ENCODE assay signal across 8 cellular contexts in the genomic region with DNA sequence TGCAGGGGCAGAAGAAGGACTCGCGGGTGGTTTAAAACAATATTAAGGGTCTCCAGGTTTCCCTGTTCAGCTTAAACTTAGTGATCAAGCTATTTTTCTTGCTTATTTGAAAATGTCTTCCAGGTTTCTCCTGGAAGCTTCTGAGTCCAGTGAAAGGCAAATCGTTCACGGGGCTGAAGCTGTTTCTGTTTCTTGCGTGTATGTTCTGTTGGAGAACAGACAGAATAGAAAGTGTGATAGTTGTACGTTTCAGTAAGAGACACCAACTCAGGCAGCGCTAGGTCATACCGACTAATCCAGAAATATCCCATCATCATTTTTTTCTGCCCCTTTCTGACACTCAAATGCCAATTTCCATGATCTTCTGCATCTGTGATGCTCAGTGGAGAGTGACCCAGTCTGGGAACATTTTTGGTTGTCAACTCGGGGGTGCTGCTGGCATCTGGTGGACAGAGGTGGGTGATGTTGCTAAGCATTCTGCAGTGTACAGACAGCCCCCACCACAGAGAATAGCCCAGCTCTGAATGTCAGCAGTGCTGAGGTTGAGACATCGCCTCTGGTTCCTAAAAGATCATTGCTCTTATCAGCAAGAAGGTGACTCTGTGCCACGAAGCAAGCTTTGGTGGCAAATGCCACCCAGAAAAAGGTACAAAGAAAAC. TPM values are rescaled to one million over a fixed set of nuclear protein-coding genes. Genes with fewer than 3 reads are reported as not detected.
DNase-seq lines count a peak whose midpoint lies in the region; ATAC-seq, FAIRE-seq and TF ChIP-seq lines count a peak whose summit lies in the region.

No MANE protein-coding gene starts in this region.

- H3K4me3 ChIP-seq in HepG2 (replicated peaks in 1 of 3; ENCODE audit: insufficient read depth in 1 of 3, low read depth in 2 of 3, low read length in 3 of 3), result no peak overlapping the region
- H3K4me3 ChIP-seq in urinary bladder (ENCODE audit: low read depth, low read length), result no peak overlapping the region

- H4K20me1 ChIP-seq in HepG2 (ENCODE audit: insufficient read depth, low read length), result no peaks in the 10 kb centered on the region

- H3K4me1 ChIP-seq in HepG2 (ENCODE audit: insufficient read depth, low read length) (peaks cover 12% of the 10 kb centered on the region), urinary bladder (ENCODE audit: insufficient read depth) (no peaks in the 10 kb centered on the region)

- no peak for FAIRE-seq in HepG2 (lab: Jason Lieb, UNC)

- H3K79me2 ChIP-seq in HepG2 (ENCODE audit: insufficient read depth, low read length), result no peaks in the 10 kb centered on the region

- 39% methylated on average over 11 of the region's 11 CpGs for WGBS in HepG2 (ENCODE audit: low lambda C conversion rate)
- WGBS in urinary bladder, result 42% methylated on average over 11 of the region's 11 CpGs

- H3K36me3 ChIP-seq in HepG2 (replicated peaks in 1 of 2; ENCODE audit: control insufficient read depth in 1 of 2, insufficient read depth in 2 of 2, low read length in 2 of 2) (no peaks in the 10 kb centered on the region), urinary bladder (ENCODE audit: insufficient read depth) (no peaks in the 10 kb centered on the region)

- peak; percentile 46 for TF ChIP-seq CTCF in HepG2 (CRISPR knock-in tag; IDR thresholded peaks at IDR 0.05)

- POLR2A ChIA-PET in HepG2 (lab: Yijun Ruan, JAX), result no interaction called here

- in situ Hi-C loops in HepG2 (cut with HindIII; ENCODE audit: extremely low pct_ligation_motif_present, low pct_unique_long_range_greater_than_20kb), result no loop called here

- DNase-seq in stimulated activated CD4-positive, alpha-beta T cell treated with anti-CD3 and anti-CD28 coated beads, Interleukin-15, amount 100 ng/mL, for 24 hours, result peak; percentile 22
- no peak for DNase-seq in stimulated activated CD4-positive, alpha-beta T cell treated with anti-CD3 and anti-CD28 coated beads, Interleukin-12 subunit alpha, Interleukin-12 subunit beta, amount 100 ng/mL, for 4 hours
- DNase-seq in activated T-helper 1 cell treated with Interleukin-2 at 50 U/mL for 16 hours (ENCODE audit: low read depth) (peak; percentile 30), HepG2 (ENCODE audit: low spot score) (no peak), HCEC 1CT (no peak), amniotic stem cell (lab: John Stamatoyannopoulos, UW) (no peak), NCI-H2081 treated with DMSO at 0.1 percent for 48 hours (lab: John Stamatoyannopoulos, UW) (no peak)

- peaks cover 1 to 4% of the 10 kb centered on the region in 2 experiments; a peak in 2 of 5 replicates for H3K27me3 ChIP-seq in HepG2 (ENCODE audit: control insufficient read depth in 1 of 2, insufficient read depth in 2 of 2, low read length in 2 of 2)

- ATAC-seq in HepG2, result peak; percentile 22; the same call in 2 of the 3 replicates

- H3K9me3 ChIP-seq in HepG2 (ENCODE audit: low read length), result no peaks in the 10 kb centered on the region

- TF ChIP-seq EP300 in HepG2 (IDR thresholded peaks at IDR 0.05; ENCODE audit: low read depth in 2 of 2, low read length in 2 of 2) (no peak), HepG2 (CRISPR knock-in tag; IDR thresholded peaks at IDR 0.05; ENCODE audit: borderline replicate concordance) (no peak)

- CTCF ChIA-PET in HepG2 (lab: Yijun Ruan, JAX; ENCODE audit: low intra/inter-chr PET ratio, low total read pairs), result interaction anchor here (1.8 kb wide), 1 partner anchor 81 kb away, joined by 9 read pairs; no protein-coding TSS in a partner anchor

- BruUV-seq in HepG2 (replicated peaks; lab: Mats Ljungman, UMichigan), result no TSS peak

- H3K4me2 ChIP-seq in HepG2 (ENCODE audit: low read depth, low read length), result peak overlapping the region; percentile 54; the same call in 1 of the 2 replicates

- H3K9ac ChIP-seq in HepG2 (ENCODE audit: insufficient read depth, low read depth, low read length), result no peak overlapping the region

- no peak for TF ChIP-seq POLR2A in HepG2 (IDR thresholded peaks at IDR 0.05; ENCODE audit: insufficient read depth in 1 of 2, low read depth in 2 of 2, low read length in 2 of 2)

- no peak for TF ChIP-seq RAD21 in HepG2 (CRISPR knock-in tag; IDR thresholded peaks at IDR 0.05)

- intact Hi-C loops in HepG2 (cut with micrococcal nuclease; ENCODE audit: unreplicated experiment), result loop anchor here (10.0 kb wide), 1 partner anchor 84 kb away; no protein-coding TSS in a partner anchor

- no peak overlapping the region for H3K27ac ChIP-seq in HepG2 (ENCODE audit: extremely low read length, insufficient read depth, low read length)
- H3K27ac ChIP-seq in urinary bladder (ENCODE audit: low read depth), result peak overlapping the region; percentile 72

- no peak overlapping the region for H2AFZ ChIP-seq in HepG2 (ENCODE audit: low read length)

TF ChIP-seq in HepG2, 621 proteins besides CTCF, POLR2A, EP300 and RAD21:
- TF ChIP-seq STAG1 (CRISPR knock-in tag; IDR thresholded peaks at IDR 0.05) (peak; percentile 53), CEBPB (IDR thresholded peaks at IDR 0.05; ENCODE audit: borderline replicate concordance, low read depth, low read length) (no peak)

RNA-seq across cellular contexts. Expression of gene KLF2, which starts 4.3 kb away (rescaled TPM):
- total RNA-seq in HepG2 (2016; rRNA removed; fragmentation: Illumina TruSeq; extraction: Trizol), result not detected in 2 replicates
- total RNA-seq in HepG2 (2016; cell fraction: cytosol; rRNA removed; fragmentation: Illumina TruSeq; extraction: Trizol; ENCODE audit: low read depth), result not detected in 2 replicates
- not detected in 2 replicates for total RNA-seq in HepG2 (2016; cell fraction: insoluble cytoplasmic fraction; rRNA removed; fragmentation: Illumina TruSeq; extraction: Trizol)
- not detected in 2 replicates for total RNA-seq in HepG2 (2016; cell fraction: membrane; rRNA removed; fragmentation: Illumina TruSeq; extraction: Trizol)
- total RNA-seq in HepG2 (2016; cell fraction: nucleus; rRNA removed; fragmentation: Illumina TruSeq; extraction: Trizol), result not detected in 2 replicates
- 0.05 TPM in 1 of 2 replicates, not detected in the other for polyA plus RNA-seq in HepG2 (2011; rRNA removed)
- polyA plus RNA-seq in HepG2 (2011; cell fraction: cytosol; rRNA removed), result 0.05 TPM in 1 of 2 replicates, not detected in the other
- polyA plus RNA-seq in HepG2 (2011; cell fraction: nucleus; rRNA removed), result 0.16 and 0.23 TPM in 2 replicates
- not detected in 2 replicates for polyA plus RNA-seq in HepG2 (2012)
- not detected in 2 replicates for polyA plus RNA-seq in HepG2 (2016; cell fraction: cytosol; fragmentation: Illumina TruSeq; extraction: Trizol; ENCODE audit: low read depth)
- polyA plus RNA-seq in HepG2 (2016; cell fraction: insoluble cytoplasmic fraction; fragmentation: Illumina TruSeq; extraction: Trizol; ENCODE audit: low read depth), result not detected in 2 replicates
- 0.27 TPM in 1 of 2 replicates, not detected in the other for polyA plus RNA-seq in HepG2 (2016; cell fraction: membrane; fragmentation: Illumina TruSeq; extraction: Trizol; ENCODE audit: low read depth)
- not detected in 2 replicates for polyA plus RNA-seq in HepG2 (2016; cell fraction: nucleus; fragmentation: Illumina TruSeq; extraction: Trizol; ENCODE audit: insufficient read depth, low read depth)
- 0.16 TPM in 1 of 2 replicates, not detected in the other for polyA minus RNA-seq in HepG2 (2011; rRNA and poly(A)+ RNA removed; ENCODE audit: low replicate concordance)
- not detected in 2 replicates for polyA minus RNA-seq in HepG2 (2011; cell fraction: cytosol; rRNA and poly(A)+ RNA removed)
- not detected in 2 replicates for polyA minus RNA-seq in HepG2 (2011; cell fraction: nucleus; rRNA and poly(A)+ RNA removed)
- 14.2 TPM for total RNA-seq in urinary bladder
- polyA plus RNA-seq in urinary bladder, result 155 TPM

Comparison
In these comparisons a context has a peak if more than half of its experiments do, and no peak if none do; other contexts are left out.
1. DNase-seq: peak in stimulated activated CD4-positive, alpha-beta T cell treated with anti-CD3 and anti-CD28 coated beads, Interleukin-15, amount 100 ng/mL, for 24 hours (single experiment) and activated T-helper 1 cell treated with Interleukin-2 at 50 U/mL for 16 hours (single experiment); none in stimulated activated CD4-positive, alpha-beta T cell treated with anti-CD3 and anti-CD28 coated beads, Interleukin-12 subunit alpha, Interleukin-12 subunit beta, amount 100 ng/mL, for 4 hours (single experiment), HepG2 (single experiment), HCEC 1CT (single experiment), amniotic stem cell (single experiment) and NCI-H2081 treated with DMSO at 0.1 percent for 48 hours (single experiment).
2. RNA of gene KLF2, which starts 4.3 kb away (total RNA-seq): 14.2 TPM in urinary bladder (single experiment); not detected in HepG2; every median in the first group is over 10 times any median in the second.